In genomic region chr9:14339746-14340145, GRCh38 we compare ENCODE assay signal across 27 cellular contexts. TPM values are rescaled to one million over a fixed set of nuclear protein-coding genes. Genes with fewer than 3 reads are reported as not detected.
DNase-seq lines count a peak whose midpoint lies in the region; ATAC-seq and TF ChIP-seq lines count a peak whose summit lies in the region.
"Had no signal": no experiment of that assay in that cellular context is flagged by ENCODE, and none has a peak within 500 bp of the region (broad histone marks: within the 10 kb centered on the region; RNA-seq: fewer than 3 reads in every experiment).

No MANE protein-coding gene starts in this region.

- DNase-seq in GM23248 (peak; percentile 28), SK-N-MC (ENCODE audit: low read depth, low spot score) (no peak), caudate nucleus (lab: John Stamatoyannopoulos, UW) (no peak), kidney tubule cell (ENCODE audit: low spot score) (peak; percentile 8), gastrocnemius medialis (no peak)
- DNase-seq in activated CD4-positive, alpha-beta T cell treated with anti-CD3 and anti-CD28 coated beads, Interleukin-2, amount 10 ng/mL, durations not matched to agents 24 days and 14 days, result no peak
- DNase-seq in central memory CD4-positive, alpha-beta T cell, result no peak
- DNase-seq: BE2C; C1 segment of cervical spinal cord; CD4-positive, alpha-beta memory T cell; CD4-positive, CD25-positive, alpha-beta regulatory T cell; CD8-positive, alpha-beta memory T cell; COR-L47; DMS 273 treated with DMSO at 0.1 percent for 48 hours; DMS153; DMS53; DMS79; DND-41; EL; GDM1 had no signal

- H3K27ac ChIP-seq in GM23248, result no peak overlapping the region
- H3K27ac ChIP-seq in SK-N-MC, result peak overlapping the region; percentile 33; the same call in 1 of the 2 replicates
- H3K27ac ChIP-seq in caudate nucleus (ENCODE audit: low read depth, low read length), result peak overlapping the region; percentile 28
- no peak overlapping the region for H3K27ac ChIP-seq in gastrocnemius medialis
- H3K27ac ChIP-seq: 22Rv1, A549, BLaER1 had no signal

- in situ Hi-C loops in GM23248 (cut with MboI), result no loop called here
- in situ Hi-C loops in gastrocnemius medialis (cut with MboI; ENCODE audit: low sequenced_read_pairs in 4 of 4), result loop anchor here in 2 of 4 donors (10.0 to 25.0 kb wide), 3 partner anchors 55 to 627 kb away; no protein-coding TSS in a partner anchor

- peaks cover 93% of the 10 kb centered on the region for H3K27me3 ChIP-seq in GM23248 (replicated peaks; ENCODE audit: insufficient read depth)
- H3K27me3 ChIP-seq in gastrocnemius medialis, result no peaks in the 10 kb centered on the region
- H3K27me3 ChIP-seq: BE2C had no signal

- no peaks in the 10 kb centered on the region for H3K4me1 ChIP-seq in GM23248 (ENCODE audit: insufficient read depth)
- H3K4me1 ChIP-seq in gastrocnemius medialis, result peaks cover 11 to 23% of the 10 kb centered on the region in 2 donors
- H3K4me1 ChIP-seq: BE2C, BLaER1 had no signal

- no peaks in the 10 kb centered on the region for H3K4me1 Mint-ChIP-seq in activated CD4-positive, alpha-beta T cell treated with anti-CD3 and anti-CD28 coated beads, Interleukin-2, amount 10 ng/mL, durations not matched to agents 24 days and 14 days
- H3K4me1 Mint-ChIP-seq: CD14-positive monocyte; CD4-positive, alpha-beta memory T cell; CD4-positive, CD25-positive, alpha-beta regulatory T cell had no signal

- no peaks in the 10 kb centered on the region for H3K79me2 ChIP-seq in GM23248 (ENCODE audit: insufficient read depth)

- H3K9me3 ChIP-seq in GM23248 (ENCODE audit: low read depth), result no peaks in the 10 kb centered on the region
- no peaks in the 10 kb centered on the region for H3K9me3 ChIP-seq in SK-N-MC (ENCODE audit: low read depth, low read length)
- H3K9me3 ChIP-seq in gastrocnemius medialis, result no peaks in the 10 kb centered on the region
- H3K9me3 ChIP-seq: A549, BE2C, BLaER1 had no signal

- ATAC-seq in gastrocnemius medialis (no peak), GM18858 (IDR thresholded peaks at IDR 0.05; ENCODE audit: unreplicated experiment) (no peak)
- ATAC-seq: A549, GM12878 had no signal

- H3K4me3 Mint-ChIP-seq in activated CD4-positive, alpha-beta T cell treated with anti-CD3 and anti-CD28 coated beads, Interleukin-2, amount 10 ng/mL, durations not matched to agents 24 days and 14 days, result no peak overlapping the region
- H3K4me3 Mint-ChIP-seq: CD14-positive monocyte; CD4-positive, alpha-beta memory T cell; CD8-positive, alpha-beta memory T cell had no signal

- intact Hi-C loops in activated CD4-positive, alpha-beta T cell treated with anti-CD3 and anti-CD28 coated beads, Interleukin-2, amount 10 ng/mL, durations not matched to agents 24 days and 14 days (cut with micrococcal nuclease), result no loop called here
- intact Hi-C loops in gastrocnemius medialis (cut with DNase I; ENCODE audit: low total_unique reads), result no loop called here

- peaks cover 8% of the 10 kb centered on the region for H3K27me3 Mint-ChIP-seq in activated CD4-positive, alpha-beta T cell treated with anti-CD3 and anti-CD28 coated beads, Interleukin-2, amount 10 ng/mL, durations not matched to agents 24 days and 14 days

- WGBS in GM23248 (ENCODE audit: low coverage in 1 of 2, low lambda C conversion rate in 2 of 2, missing lambda C conversion rate in 2 of 2), 2 experiments, result 22 to 32% methylated on average over 2 of the region's 2 CpGs

- H3F3A ChIP-seq in GM23248 (ENCODE audit: insufficient read depth), result no peaks in the 10 kb centered on the region

- H3K4me3 ChIP-seq in GM23248 (no peak overlapping the region), SK-N-MC (peak overlapping the region; percentile 55; the same call in 1 of the 2 replicates), gastrocnemius medialis (no peak overlapping the region)
- H3K4me3 ChIP-seq: A549, BLaER1, GM12878 had no signal

- no peak overlapping the region for H3K4me2 ChIP-seq in GM23248 (ENCODE audit: unreplicated experiment)
- H3K4me2 ChIP-seq: A549, BLaER1 had no signal

- no peak overlapping the region for H3K27ac Mint-ChIP-seq in activated CD4-positive, alpha-beta T cell treated with anti-CD3 and anti-CD28 coated beads, Interleukin-2, amount 10 ng/mL, durations not matched to agents 24 days and 14 days
- H3K27ac Mint-ChIP-seq: CD14-positive monocyte; CD4-positive, alpha-beta memory T cell; CD4-positive, CD25-positive, alpha-beta regulatory T cell; CD8-positive, alpha-beta memory T cell had no signal

- no peaks in the 10 kb centered on the region for H3K9me3 Mint-ChIP-seq in activated CD4-positive, alpha-beta T cell treated with anti-CD3 and anti-CD28 coated beads, Interleukin-2, amount 10 ng/mL, durations not matched to agents 24 days and 14 days

- no peaks in the 10 kb centered on the region for H3K9me2 ChIP-seq in GM23248 (ENCODE audit: insufficient read depth)

- no peak for TF ChIP-seq CTCF in gastrocnemius medialis (IDR thresholded peaks at IDR 0.05 in 4 of 5, conservative IDR thresholded peaks at IDR 0.05 in 1 of 5)

- no peaks in the 10 kb centered on the region for H3K36me3 Mint-ChIP-seq in activated CD4-positive, alpha-beta T cell treated with anti-CD3 and anti-CD28 coated beads, Interleukin-2, amount 10 ng/mL, durations not matched to agents 24 days and 14 days (ENCODE audit: low read depth)
- H3K36me3 Mint-ChIP-seq: CD14-positive monocyte; CD4-positive, alpha-beta memory T cell; CD4-positive, CD25-positive, alpha-beta regulatory T cell; CD8-positive, alpha-beta memory T cell had no signal

- H3K9ac ChIP-seq in GM23248 (no peak overlapping the region), SK-N-MC (ENCODE audit: insufficient read length) (no peak overlapping the region)
- H3K9ac ChIP-seq: BLaER1 had no signal

- no peaks in the 10 kb centered on the region for H3K36me3 ChIP-seq in GM23248 (ENCODE audit: low read depth)
- no peaks in the 10 kb centered on the region for H3K36me3 ChIP-seq in SK-N-MC (ENCODE audit: insufficient read depth, low read length)
- no peaks in the 10 kb centered on the region for H3K36me3 ChIP-seq in gastrocnemius medialis
- H3K36me3 ChIP-seq: BE2C, BLaER1 had no signal

- TF ChIP-seq POLR2A in gastrocnemius medialis (IDR thresholded peaks at IDR 0.05), result no peak

- H4K20me1 ChIP-seq in GM23248 (ENCODE audit: insufficient read depth), result no peaks in the 10 kb centered on the region
- H4K20me1 ChIP-seq: BLaER1 had no signal

- no peak overlapping the region for H2AFZ ChIP-seq in GM23248

RNA-seq across cellular contexts. Expression of gene NFIB, which starts 25.8 kb away (rescaled TPM):
- 3.4 and 5.3 TPM in 2 replicates for total RNA-seq in GM23248 (2014; rRNA removed; shearing (Covaris generic))
- 5.8 and 6.0 TPM in 2 replicates for polyA plus RNA-seq in GM23248 (2016; fragmentation: Nextera tagmentation; extraction: Ambion mirVana)
- not detected in 2 replicates for total RNA-seq in activated CD4-positive, alpha-beta T cell treated with anti-CD3 and anti-CD28 coated beads, Interleukin-2, amount 10 ng/mL, durations not matched to agents 24 days and 14 days
- 10 to 100 TPM; 24.0 to 40.9 (median 30.6) TPM for total RNA-seq in gastrocnemius medialis
- total RNA-seq: CD4-positive, alpha-beta memory T cell; CD8-positive, alpha-beta memory T cell; G401 had no signal
- polyA plus RNA-seq: CD14-positive monocyte; CD4-positive, alpha-beta memory T cell; CD4-positive, CD25-positive, alpha-beta regulatory T cell; CD8-positive, alpha-beta memory T cell had no signal

Comparison
In these comparisons a context has a peak if more than half of its experiments do, and no peak if none do; other contexts are left out.
1. DNase-seq: peak in GM23248 (single experiment) and kidney tubule cell (single experiment); none in SK-N-MC (single experiment), caudate nucleus (0 of 61), activated CD4-positive, alpha-beta T cell treated with anti-CD3 and anti-CD28 coated beads, Interleukin-2, amount 10 ng/mL, durations not matched to agents 24 days and 14 days (single experiment), gastrocnemius medialis (0 of 2) and central memory CD4-positive, alpha-beta T cell (single experiment).
2. H3K27ac ChIP-seq: peak in SK-N-MC (single experiment) and caudate nucleus (single experiment); none in GM23248 (single experiment) and gastrocnemius medialis (0 of 4).